ENCODE assay signal across 8 cellular contexts in genomic region chr13:106567421-106568224, GRCh38. TPM values are rescaled to one million over a fixed set of nuclear protein-coding genes. Genes with fewer than 3 reads are reported as not detected.
A peak's percentile ranks its signal among the peaks of the same experiment; 100 is the strongest.
DNase-seq lines count a peak whose midpoint lies in the region; ATAC-seq and TF ChIP-seq lines count a peak whose summit lies in the region.

A gene with protein sequence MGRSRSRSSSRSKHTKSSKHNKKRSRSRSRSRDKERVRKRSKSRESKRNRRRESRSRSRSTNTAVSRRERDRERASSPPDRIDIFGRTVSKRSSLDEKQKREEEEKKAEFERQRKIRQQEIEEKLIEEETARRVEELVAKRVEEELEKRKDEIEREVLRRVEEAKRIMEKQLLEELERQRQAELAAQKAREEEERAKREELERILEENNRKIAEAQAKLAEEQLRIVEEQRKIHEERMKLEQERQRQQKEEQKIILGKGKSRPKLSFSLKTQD (minus strand): TSS chr13:106568137. CDS start chr13:106567919, 218 bp downstream.

- H3K4me3 ChIP-seq in DND-41 (ENCODE audit: low read depth in 1 of 2, low read length in 2 of 2) (peak within 1 kb of the TSS; percentile 88 to 92), neuron (ENCODE audit: low read length) (peak within 1 kb of the TSS; percentile 94)

- H3K27me3 ChIP-seq in DND-41 (ENCODE audit: insufficient read depth, low read length, poor library complexity) (no peaks in the 10 kb centered on the region), neuron (ENCODE audit: insufficient read depth, low read length) (no peaks in the 10 kb centered on the region)

- H3K9me3 ChIP-seq in DND-41 (ENCODE audit: insufficient read depth, low read length, severe bottlenecking) (no peaks in the 10 kb centered on the region), neuron (ENCODE audit: low read length) (no peaks in the 10 kb centered on the region)

- peak within 1 kb of the TSS; percentile 99 for H3K27ac ChIP-seq in DND-41 (ENCODE audit: low read length)

- TF ChIP-seq CTCF in DND-41 (IDR thresholded peaks at IDR 0.05; ENCODE audit: borderline replicate concordance, extremely low read depth, low read length, poor library complexity, severe bottlenecking): no peak
- no peak for TF ChIP-seq CTCF in subcutaneous adipose tissue (IDR thresholded peaks at IDR 0.05; ENCODE audit: low read depth)

- peaks cover 8% of the 10 kb centered on the region for H3K36me3 ChIP-seq in DND-41 (ENCODE audit: insufficient read depth, low read length)
- H3K36me3 ChIP-seq in neuron (ENCODE audit: insufficient read depth, low read length): no peaks in the 10 kb centered on the region

- ATAC-seq in DND-41 (ENCODE audit: insufficient read depth, low read depth) (peak; percentile 84), GM21723 (IDR thresholded peaks at IDR 0.05; ENCODE audit: unreplicated experiment) (peak; percentile 66)

- H3K4me2 ChIP-seq in DND-41 (ENCODE audit: insufficient read depth, low read length): peak within 1 kb of the TSS; percentile 85

- peaks cover 59% of the 10 kb centered on the region for H3K79me2 ChIP-seq in DND-41 (ENCODE audit: insufficient read depth, low read length)

- in situ Hi-C loops in KBM-7 (cut with MboI; ENCODE audit: low pct_unique_long_range_greater_than_20kb, low sequenced_read_pairs): loop anchor here (25.0 kb wide), 1 partner anchor 345 kb away; no protein-coding TSS in a partner anchor

- DNase-seq in DND-41 (peak; percentile 95), KBM-7 (peak; percentile 94), SHP77 (lab: John Stamatoyannopoulos, UW) (peak; percentile 91 to 96), activated gamma-delta T cell treated with Interleukin-2 at 50 U/mL for 16 hours (peak; percentile 96), foreskin melanocyte (peak; percentile 87)

- H3K4me1 ChIP-seq in DND-41 (ENCODE audit: insufficient read depth, low read length) (peaks cover 53% of the 10 kb centered on the region), neuron (ENCODE audit: insufficient read depth, low read length) (peaks cover 27% of the 10 kb centered on the region)

- peak within 1 kb of the TSS; percentile 99 for H3K9ac ChIP-seq in DND-41 (ENCODE audit: low read depth, low read length)

- peaks cover 44% of the 10 kb centered on the region for H4K20me1 ChIP-seq in DND-41 (ENCODE audit: insufficient read depth, low read length)

- H2AFZ ChIP-seq in DND-41 (ENCODE audit: low read depth, low read length) (peak within 1 kb of the TSS; percentile 91), neuron (ENCODE audit: low read depth, low read length) (peak within 1 kb of the TSS; percentile 86)

RNA-seq across cellular contexts. Expression of the gene that starts here (rescaled TPM):
- total RNA-seq in subcutaneous adipose tissue: 100 to 1,000 TPM in 3 of 4 donors, 10 to 100 TPM in 1; 88.4 to 118 (median 106) TPM

Comparison
In these comparisons a context has a peak if more than half of its experiments do, and no peak if none do; other contexts are left out.
1. Peak in every context shown above with its lines: DNase-seq, ATAC-seq, H3K4me3 ChIP-seq and H3K27ac ChIP-seq.